In the genomic region with DNA sequence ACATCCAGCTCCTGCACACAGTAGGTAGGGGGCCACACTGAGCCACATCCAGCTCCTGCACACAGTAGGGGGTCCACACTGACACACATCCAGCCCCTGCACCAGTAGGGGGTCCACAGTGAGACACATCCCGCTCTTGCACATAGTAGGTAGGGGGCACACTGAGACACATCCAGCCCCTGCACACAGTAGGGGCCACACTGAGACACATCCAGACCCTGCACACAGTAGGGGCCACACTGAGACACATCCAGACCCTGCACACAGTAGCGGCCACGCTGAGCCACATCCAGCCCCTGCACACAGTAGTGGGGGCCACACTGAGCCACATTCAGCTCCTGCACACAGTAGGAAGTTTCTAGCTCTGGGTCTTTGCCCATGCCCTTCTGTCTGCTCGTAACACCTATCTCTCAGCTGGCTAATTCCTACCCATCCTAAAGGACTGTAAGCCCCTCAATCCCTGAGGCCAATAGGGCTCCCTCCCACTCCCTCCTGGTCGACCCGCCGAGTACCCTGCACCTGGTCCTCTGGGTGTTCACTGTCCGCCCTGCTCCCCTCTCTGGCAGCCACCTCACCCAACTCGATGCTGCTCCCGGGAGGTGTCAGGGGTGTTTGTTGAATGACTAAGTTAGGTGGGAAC, we compare ENCODE assay signal across 3 cellular contexts.
TF ChIP-seq lines count a peak whose summit lies in the region.

No MANE protein-coding gene starts in this region.

TF ChIP-seq in GM12878, 131 proteins besides CTCF, POLR2A, EP300 and RAD21:
- TF ChIP-seq YY1 (IDR thresholded peaks at IDR 0.05; ENCODE audit: low read depth, low read length): no peak
- peak; percentile 65 for TF ChIP-seq DPF2 (IDR thresholded peaks at IDR 0.05)

TF ChIP-seq in HepG2, 621 proteins besides CTCF, POLR2A, EP300 and RAD21:
- no peak for TF ChIP-seq ZSCAN22 (CRISPR knock-in tag; IDR thresholded peaks at IDR 0.05)
- TF ChIP-seq ZKSCAN1 (IDR thresholded peaks at IDR 0.05; ENCODE audit: low read length): peak; percentile 93
- TF ChIP-seq ZNF3 (CRISPR knock-in tag; IDR thresholded peaks at IDR 0.05): peak; percentile 69; the same call in 1 of the 2 replicates

TF ChIP-seq in WTC11, 78 proteins besides CTCF, POLR2A, EP300 and RAD21:
- TF ChIP-seq ZNF263 (CRISPR knock-in tag; IDR thresholded peaks at IDR 0.05; ENCODE audit: low read depth) (no peak), AFF4 (CRISPR knock-in tag; IDR thresholded peaks at IDR 0.05; ENCODE audit: borderline replicate concordance) (no peak), ATF6 (CRISPR knock-in tag; IDR thresholded peaks at IDR 0.05) (no peak), ZBTB21 (CRISPR knock-in tag; IDR thresholded peaks at IDR 0.05; ENCODE audit: borderline replicate concordance) (no peak), GABPB1 (CRISPR knock-in tag; IDR thresholded peaks at IDR 0.05) (no peak), NR3C1 (CRISPR knock-in tag; conservative IDR thresholded peaks at IDR 0.05; ENCODE audit: low read depth) (no peak), ZNF416 (CRISPR knock-in tag; IDR thresholded peaks at IDR 0.05) (no peak), ATF3 (CRISPR knock-in tag; conservative IDR thresholded peaks at IDR 0.05) (no peak), ZNF121 (CRISPR knock-in tag; IDR thresholded peaks at IDR 0.05) (no peak), ETV6 (CRISPR knock-in tag; IDR thresholded peaks at IDR 0.05) (no peak), HMGA2 (CRISPR knock-in tag; IDR thresholded peaks at IDR 0.05) (no peak)
- TF ChIP-seq, protein P1, sequence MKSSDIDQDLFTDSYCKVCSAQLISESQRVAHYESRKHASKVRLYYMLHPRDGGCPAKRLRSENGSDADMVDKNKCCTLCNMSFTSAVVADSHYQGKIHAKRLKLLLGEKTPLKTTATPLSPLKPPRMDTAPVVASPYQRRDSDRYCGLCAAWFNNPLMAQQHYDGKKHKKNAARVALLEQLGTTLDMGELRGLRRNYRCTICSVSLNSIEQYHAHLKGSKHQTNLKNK (CRISPR knock-in tag; IDR thresholded peaks at IDR 0.05): no peak
